In the genomic region with DNA sequence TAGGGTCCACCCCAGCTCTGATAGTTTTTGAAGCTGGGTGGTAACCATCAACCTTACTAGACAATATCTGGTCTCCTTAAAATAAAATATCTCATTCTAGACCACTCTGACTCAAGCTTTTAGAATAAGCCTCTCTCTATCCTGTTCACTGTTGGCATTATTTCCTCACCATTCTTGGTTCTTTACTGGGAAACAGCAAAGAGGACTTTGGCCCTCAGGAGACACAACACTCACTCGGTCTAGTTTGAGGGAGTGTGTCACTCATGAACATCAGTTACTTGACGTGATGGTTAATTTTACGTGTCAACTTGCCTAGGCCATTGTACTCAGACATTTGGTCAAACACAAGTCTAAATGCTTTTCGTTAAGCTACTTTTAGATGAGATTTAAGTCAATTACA, we compare ENCODE assay signal across 25 cellular contexts.
"Had no signal": no experiment of that assay in that cellular context is flagged by ENCODE, and none has a peak within 500 bp of the region (broad histone marks: within the 10 kb centered on the region; RNA-seq: fewer than 3 reads in every experiment).

No MANE protein-coding gene starts in this region.

- H3K27ac ChIP-seq: gastrocnemius medialis, left ventricle myocardium inferior, parathyroid adenoma, psoas muscle, transverse colon, VCaP had no signal

- H2AFZ ChIP-seq: parathyroid adenoma had no signal

- H3K27me3 Mint-ChIP-seq: naive B cell had no signal

- H3K27me3 ChIP-seq: gastrocnemius medialis, transverse colon had no signal

- H3K4me3 Mint-ChIP-seq: effector memory CD8-positive, alpha-beta T cell; naive B cell; neural crest cell had no signal

- H3K9me3 Mint-ChIP-seq: effector memory CD8-positive, alpha-beta T cell; neural crest cell had no signal

- DNase-seq: activated CD4-positive, alpha-beta T cell treated with anti-CD3 and anti-CD28 coated beads for 48 hours; activated CD4-positive, alpha-beta T cell treated with anti-CD3 and anti-CD28 coated beads, Interleukin-2, amount 50 U/mL, for 48 hours; activated naive CD4-positive, alpha-beta T cell treated with Interleukin-2 at 50 U/mL for 16 hours; activated T-cell treated with anti-CD3 and anti-CD28 coated beads, Interleukin-2, amount 50 U/mL, for 48 hours; amygdala; caudate nucleus; cortex of kidney; effector memory CD8-positive, alpha-beta T cell; erythroblast; gastrocnemius medialis; glutamatergic neuron; left ventricle myocardium inferior; mucosa of descending colon; naive B cell; nucleus accumbens; psoas muscle; stimulated activated naive CD4-positive, alpha-beta T cell treated with Interleukin-2 at 50 U/mL for 16 hours; T-helper 9 cell; transverse colon had no signal

- H3K4me3 ChIP-seq: gastrocnemius medialis, left ventricle myocardium inferior, mucosa of descending colon, psoas muscle, transverse colon had no signal

- H3K36me3 ChIP-seq: gastrocnemius medialis, left ventricle myocardium inferior, transverse colon had no signal

- FAIRE-seq: islet of Langerhans, TTC549 had no signal

- H3K9me3 ChIP-seq: gastrocnemius medialis, left ventricle myocardium inferior, mucosa of descending colon, psoas muscle, transverse colon had no signal

- H3K79me2 ChIP-seq: parathyroid adenoma had no signal

- H3K27ac Mint-ChIP-seq: effector memory CD8-positive, alpha-beta T cell had no signal

- H3K9ac ChIP-seq: parathyroid adenoma had no signal

- ATAC-seq: activated CD4-positive, CD25-positive, alpha-beta regulatory T cell treated with anti-CD3 and anti-CD28 coated beads, Interleukin-2, amount 50 U/mL, for 24 hours; effector memory CD8-positive, alpha-beta T cell; gastrocnemius medialis; mucosa of descending colon; psoas muscle had no signal
